In the genomic region with DNA sequence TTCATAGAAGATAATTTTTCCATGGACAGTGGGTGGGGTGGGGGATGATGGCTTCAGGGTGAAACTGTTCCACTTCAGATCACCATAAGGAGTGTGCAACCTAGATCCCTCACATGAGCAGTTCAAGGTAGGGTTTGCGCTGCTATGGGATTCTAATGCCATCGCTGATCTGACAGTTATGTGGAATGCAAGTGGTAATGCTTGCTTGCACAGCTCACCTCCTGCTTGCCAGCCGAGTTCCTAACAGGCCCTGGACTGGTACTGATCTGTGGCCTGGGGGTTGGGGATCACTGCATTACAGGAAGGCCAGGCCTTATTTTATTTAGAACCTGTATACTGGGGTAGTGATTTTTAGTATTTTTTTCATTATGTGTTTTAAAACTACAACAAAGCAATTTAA, we compare ENCODE assay signal across 2 cellular contexts.
TF ChIP-seq lines count a peak whose summit lies in the region.

No MANE protein-coding gene starts in this region.

TF ChIP-seq in HepG2, 621 proteins besides CTCF, POLR2A, EP300 and RAD21:
- TF ChIP-seq NFIC (IDR thresholded peaks at IDR 0.05; ENCODE audit: low read length): no peak
- no peak for TF ChIP-seq NFATC3 (CRISPR knock-in tag; IDR thresholded peaks at IDR 0.05)
- TF ChIP-seq MED13 (CRISPR knock-in tag; IDR thresholded peaks at IDR 0.05): no peak
- no peak for TF ChIP-seq KLF16 (CRISPR knock-in tag; IDR thresholded peaks at IDR 0.05)
- no peak for TF ChIP-seq ZNF652 (CRISPR knock-in tag; IDR thresholded peaks at IDR 0.05; ENCODE audit: borderline replicate concordance, low read depth)
- TF ChIP-seq, protein P1, sequence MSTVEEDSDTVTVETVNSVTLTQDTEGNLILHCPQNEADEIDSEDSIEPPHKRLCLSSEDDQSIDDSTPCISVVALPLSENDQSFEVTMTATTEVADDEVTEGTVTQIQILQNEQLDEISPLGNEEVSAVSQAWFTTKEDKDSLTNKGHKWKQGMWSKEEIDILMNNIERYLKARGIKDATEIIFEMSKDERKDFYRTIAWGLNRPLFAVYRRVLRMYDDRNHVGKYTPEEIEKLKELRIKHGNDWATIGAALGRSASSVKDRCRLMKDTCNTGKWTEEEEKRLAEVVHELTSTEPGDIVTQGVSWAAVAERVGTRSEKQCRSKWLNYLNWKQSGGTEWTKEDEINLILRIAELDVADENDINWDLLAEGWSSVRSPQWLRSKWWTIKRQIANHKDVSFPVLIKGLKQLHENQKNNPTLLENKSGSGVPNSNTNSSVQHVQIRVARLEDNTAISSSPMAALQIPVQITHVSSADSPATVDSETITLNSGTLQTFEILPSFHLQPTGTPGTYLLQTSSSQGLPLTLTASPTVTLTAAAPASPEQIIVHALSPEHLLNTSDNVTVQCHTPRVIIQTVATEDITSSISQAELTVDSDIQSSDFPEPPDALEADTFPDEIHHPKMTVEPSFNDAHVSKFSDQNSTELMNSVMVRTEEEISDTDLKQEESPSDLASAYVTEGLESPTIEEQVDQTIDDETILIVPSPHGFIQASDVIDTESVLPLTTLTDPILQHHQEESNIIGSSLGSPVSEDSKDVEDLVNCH (CRISPR knock-in tag; IDR thresholded peaks at IDR 0.05): no peak
- TF ChIP-seq, protein P2, sequence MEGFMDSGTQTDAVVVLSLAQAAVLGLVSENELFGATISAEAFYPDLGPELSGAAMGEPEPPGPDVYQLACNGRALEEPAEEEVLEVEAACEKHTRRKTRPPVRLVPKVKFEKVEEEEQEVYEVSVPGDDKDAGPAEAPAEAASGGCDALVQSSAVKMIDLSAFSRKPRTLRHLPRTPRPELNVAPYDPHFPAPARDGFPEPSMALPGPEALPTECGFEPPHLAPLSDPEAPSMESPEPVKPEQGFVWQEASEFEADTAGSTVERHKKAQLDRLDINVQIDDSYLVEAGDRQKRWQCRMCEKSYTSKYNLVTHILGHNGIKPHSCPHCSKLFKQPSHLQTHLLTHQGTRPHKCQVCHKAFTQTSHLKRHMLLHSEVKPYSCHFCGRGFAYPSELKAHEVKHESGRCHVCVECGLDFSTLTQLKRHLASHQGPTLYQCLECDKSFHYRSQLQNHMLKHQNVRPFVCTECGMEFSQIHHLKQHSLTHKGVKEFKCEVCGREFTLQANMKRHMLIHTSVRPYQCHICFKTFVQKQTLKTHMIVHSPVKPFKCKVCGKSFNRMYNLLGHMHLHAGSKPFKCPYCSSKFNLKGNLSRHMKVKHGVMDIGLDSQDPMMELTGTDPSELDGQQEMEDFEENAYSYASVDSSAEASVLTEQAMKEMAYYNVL (CRISPR knock-in tag; IDR thresholded peaks at IDR 0.05; ENCODE audit: borderline replicate concordance): no peak
- no peak for TF ChIP-seq REL (CRISPR knock-in tag; conservative IDR thresholded peaks at IDR 0.05)
- no peak for TF ChIP-seq SOX5 (CRISPR knock-in tag; IDR thresholded peaks at IDR 0.05; ENCODE audit: borderline replicate concordance)
- no peak for TF ChIP-seq GTF2F1 (IDR thresholded peaks at IDR 0.05; ENCODE audit: low read length)
- TF ChIP-seq ZNF615 (CRISPR knock-in tag; IDR thresholded peaks at IDR 0.05; ENCODE audit: borderline replicate concordance): no peak
- TF ChIP-seq HDAC6 (IDR thresholded peaks at IDR 0.05; ENCODE audit: low read depth, low read length): no peak
- no peak for TF ChIP-seq MIXL1 (CRISPR knock-in tag; IDR thresholded peaks at IDR 0.05)
- TF ChIP-seq, protein P3, sequence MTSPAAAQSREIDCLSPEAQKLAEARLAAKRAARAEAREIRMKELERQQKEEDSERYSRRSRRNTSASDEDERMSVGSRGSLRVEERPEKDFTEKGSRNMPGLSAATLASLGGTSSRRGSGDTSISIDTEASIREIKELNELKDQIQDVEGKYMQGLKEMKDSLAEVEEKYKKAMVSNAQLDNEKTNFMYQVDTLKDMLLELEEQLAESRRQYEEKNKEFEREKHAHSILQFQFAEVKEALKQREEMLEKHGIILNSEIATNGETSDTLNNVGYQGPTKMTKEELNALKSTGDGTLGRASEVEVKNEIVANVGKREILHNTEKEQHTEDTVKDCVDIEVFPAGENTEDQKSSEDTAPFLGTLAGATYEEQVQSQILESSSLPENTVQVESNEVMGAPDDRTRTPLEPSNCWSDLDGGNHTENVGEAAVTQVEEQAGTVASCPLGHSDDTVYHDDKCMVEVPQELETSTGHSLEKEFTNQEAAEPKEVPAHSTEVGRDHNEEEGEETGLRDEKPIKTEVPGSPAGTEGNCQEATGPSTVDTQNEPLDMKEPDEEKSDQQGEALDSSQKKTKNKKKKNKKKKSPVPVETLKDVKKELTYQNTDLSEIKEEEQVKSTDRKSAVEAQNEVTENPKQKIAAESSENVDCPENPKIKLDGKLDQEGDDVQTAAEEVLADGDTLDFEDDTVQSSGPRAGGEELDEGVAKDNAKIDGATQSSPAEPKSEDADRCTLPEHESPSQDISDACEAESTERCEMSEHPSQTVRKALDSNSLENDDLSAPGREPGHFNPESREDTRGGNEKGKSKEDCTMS (CRISPR knock-in tag; conservative IDR thresholded peaks at IDR 0.05): no peak
- no peak for TF ChIP-seq ZNF816 (CRISPR knock-in tag; IDR thresholded peaks at IDR 0.05; ENCODE audit: borderline replicate concordance)

TF ChIP-seq in K562, 482 proteins besides CTCF, POLR2A, EP300 and RAD21:
- no peak for TF ChIP-seq ELF4 (CRISPR knock-in tag; IDR thresholded peaks at IDR 0.05)
- no peak for TF ChIP-seq EZH2 (IDR thresholded peaks at IDR 0.05; ENCODE audit: borderline replicate concordance, low read depth, low read length)
- no peak for TF ChIP-seq IRF2 (CRISPR knock-in tag; IDR thresholded peaks at IDR 0.05)
- no peak for TF ChIP-seq ZNF41 (CRISPR knock-in tag; conservative IDR thresholded peaks at IDR 0.05)
- TF ChIP-seq, protein P4, sequence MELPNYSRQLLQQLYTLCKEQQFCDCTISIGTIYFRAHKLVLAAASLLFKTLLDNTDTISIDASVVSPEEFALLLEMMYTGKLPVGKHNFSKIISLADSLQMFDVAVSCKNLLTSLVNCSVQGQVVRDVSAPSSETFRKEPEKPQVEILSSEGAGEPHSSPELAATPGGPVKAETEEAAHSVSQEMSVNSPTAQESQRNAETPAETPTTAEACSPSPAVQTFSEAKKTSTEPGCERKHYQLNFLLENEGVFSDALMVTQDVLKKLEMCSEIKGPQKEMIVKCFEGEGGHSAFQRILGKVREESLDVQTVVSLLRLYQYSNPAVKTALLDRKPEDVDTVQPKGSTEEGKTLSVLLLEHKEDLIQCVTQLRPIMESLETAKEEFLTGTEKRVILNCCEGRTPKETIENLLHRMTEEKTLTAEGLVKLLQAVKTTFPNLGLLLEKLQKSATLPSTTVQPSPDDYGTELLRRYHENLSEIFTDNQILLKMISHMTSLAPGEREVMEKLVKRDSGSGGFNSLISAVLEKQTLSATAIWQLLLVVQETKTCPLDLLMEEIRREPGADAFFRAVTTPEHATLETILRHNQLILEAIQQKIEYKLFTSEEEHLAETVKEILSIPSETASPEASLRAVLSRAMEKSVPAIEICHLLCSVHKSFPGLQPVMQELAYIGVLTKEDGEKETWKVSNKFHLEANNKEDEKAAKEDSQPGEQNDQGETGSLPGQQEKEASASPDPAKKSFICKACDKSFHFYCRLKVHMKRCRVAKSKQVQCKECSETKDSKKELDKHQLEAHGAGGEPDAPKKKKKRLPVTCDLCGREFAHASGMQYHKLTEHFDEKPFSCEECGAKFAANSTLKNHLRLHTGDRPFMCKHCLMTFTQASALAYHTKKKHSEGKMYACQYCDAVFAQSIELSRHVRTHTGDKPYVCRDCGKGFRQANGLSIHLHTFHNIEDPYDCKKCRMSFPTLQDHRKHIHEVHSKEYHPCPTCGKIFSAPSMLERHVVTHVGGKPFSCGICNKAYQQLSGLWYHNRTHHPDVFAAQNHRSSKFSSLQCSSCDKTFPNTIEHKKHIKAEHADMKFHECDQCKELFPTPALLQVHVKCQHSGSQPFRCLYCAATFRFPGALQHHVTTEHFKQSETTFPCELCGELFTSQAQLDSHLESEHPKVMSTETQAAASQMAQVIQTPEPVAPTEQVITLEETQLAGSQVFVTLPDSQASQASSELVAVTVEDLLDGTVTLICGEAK (IDR thresholded peaks at IDR 0.05): no peak
- TF ChIP-seq, protein P4 (CRISPR knock-in tag; IDR thresholded peaks at IDR 0.05): no peak
- no peak for TF ChIP-seq CHD4 (IDR thresholded peaks at IDR 0.05; ENCODE audit: insufficient read depth, insufficient replicate concordance, low read depth, low read length, poor library complexity, severe bottlenecking)
- TF ChIP-seq CHD2 (IDR thresholded peaks at IDR 0.05; ENCODE audit: low read depth, low read length): no peak
- TF ChIP-seq, protein P5, sequence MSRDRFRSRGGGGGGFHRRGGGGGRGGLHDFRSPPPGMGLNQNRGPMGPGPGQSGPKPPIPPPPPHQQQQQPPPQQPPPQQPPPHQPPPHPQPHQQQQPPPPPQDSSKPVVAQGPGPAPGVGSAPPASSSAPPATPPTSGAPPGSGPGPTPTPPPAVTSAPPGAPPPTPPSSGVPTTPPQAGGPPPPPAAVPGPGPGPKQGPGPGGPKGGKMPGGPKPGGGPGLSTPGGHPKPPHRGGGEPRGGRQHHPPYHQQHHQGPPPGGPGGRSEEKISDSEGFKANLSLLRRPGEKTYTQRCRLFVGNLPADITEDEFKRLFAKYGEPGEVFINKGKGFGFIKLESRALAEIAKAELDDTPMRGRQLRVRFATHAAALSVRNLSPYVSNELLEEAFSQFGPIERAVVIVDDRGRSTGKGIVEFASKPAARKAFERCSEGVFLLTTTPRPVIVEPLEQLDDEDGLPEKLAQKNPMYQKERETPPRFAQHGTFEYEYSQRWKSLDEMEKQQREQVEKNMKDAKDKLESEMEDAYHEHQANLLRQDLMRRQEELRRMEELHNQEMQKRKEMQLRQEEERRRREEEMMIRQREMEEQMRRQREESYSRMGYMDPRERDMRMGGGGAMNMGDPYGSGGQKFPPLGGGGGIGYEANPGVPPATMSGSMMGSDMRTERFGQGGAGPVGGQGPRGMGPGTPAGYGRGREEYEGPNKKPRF (IDR thresholded peaks at IDR 0.05; ENCODE audit: low read depth, low read length): no peak
- TF ChIP-seq NCOA6 (IDR thresholded peaks at IDR 0.05): no peak
- TF ChIP-seq MEF2A (IDR thresholded peaks at IDR 0.05; ENCODE audit: control insufficient read depth, low read depth, low read length): no peak
- no peak for TF ChIP-seq YBX1 (IDR thresholded peaks at IDR 0.05)
- TF ChIP-seq ZNF224 (CRISPR knock-in tag; IDR thresholded peaks at IDR 0.05): no peak
- TF ChIP-seq, protein P6, sequence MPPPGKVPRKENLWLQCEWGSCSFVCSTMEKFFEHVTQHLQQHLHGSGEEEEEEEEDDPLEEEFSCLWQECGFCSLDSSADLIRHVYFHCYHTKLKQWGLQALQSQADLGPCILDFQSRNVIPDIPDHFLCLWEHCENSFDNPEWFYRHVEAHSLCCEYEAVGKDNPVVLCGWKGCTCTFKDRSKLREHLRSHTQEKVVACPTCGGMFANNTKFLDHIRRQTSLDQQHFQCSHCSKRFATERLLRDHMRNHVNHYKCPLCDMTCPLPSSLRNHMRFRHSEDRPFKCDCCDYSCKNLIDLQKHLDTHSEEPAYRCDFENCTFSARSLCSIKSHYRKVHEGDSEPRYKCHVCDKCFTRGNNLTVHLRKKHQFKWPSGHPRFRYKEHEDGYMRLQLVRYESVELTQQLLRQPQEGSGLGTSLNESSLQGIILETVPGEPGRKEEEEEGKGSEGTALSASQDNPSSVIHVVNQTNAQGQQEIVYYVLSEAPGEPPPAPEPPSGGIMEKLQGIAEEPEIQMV (tag; conservative IDR thresholded peaks at IDR 0.05; ENCODE audit: low read depth): no peak
- TF ChIP-seq SREBF2 (CRISPR knock-in tag; IDR thresholded peaks at IDR 0.05): no peak
- no peak for TF ChIP-seq GTF2A2 (tag; IDR thresholded peaks at IDR 0.05)
